Comparison of ENCODE assay signal across 10 cellular contexts in the genomic region with DNA sequence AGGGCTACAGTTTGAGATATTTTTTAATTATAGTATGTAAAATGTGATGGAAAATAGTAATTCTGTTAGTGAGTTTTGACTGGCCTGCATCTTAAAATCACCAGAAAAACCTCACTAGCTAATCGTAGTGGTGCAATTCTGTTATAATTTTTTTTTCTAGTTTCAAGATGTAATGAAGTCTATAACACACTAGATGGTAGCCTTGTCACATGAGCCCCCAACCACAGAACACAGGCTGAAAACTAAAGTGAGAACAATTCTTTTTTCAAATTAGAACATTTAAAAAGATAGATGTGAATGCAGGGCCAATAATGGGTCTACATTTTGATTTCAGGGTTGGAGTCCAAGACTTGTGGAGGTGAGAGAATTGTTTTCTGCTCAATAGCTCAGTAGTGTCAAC.
A peak's percentile ranks its signal among the peaks of the same experiment; 100 is the strongest.
DNase-seq lines count a peak whose midpoint lies in the region; ATAC-seq, FAIRE-seq and TF ChIP-seq lines count a peak whose summit lies in the region.
"Had no signal": no experiment of that assay in that cellular context is flagged by ENCODE, and none has a peak within 500 bp of the region (broad histone marks: within the 10 kb centered on the region; RNA-seq: fewer than 3 reads in every experiment).

No MANE protein-coding gene starts in this region.

- no peak overlapping the region for H2BK120ac ChIP-seq in H1 (replicated peaks; ENCODE audit: low read depth, low read length)

- no peak overlapping the region for H4K5ac ChIP-seq in H1 (ENCODE audit: insufficient read length, low read depth, low read length)

- DNase-seq in NCI-H345 (lab: John Stamatoyannopoulos, UW) (peak; percentile 4), NCI-H345 treated with DMSO at 0.1 percent for 48 hours (lab: John Stamatoyannopoulos, UW; ENCODE audit: unreplicated experiment) (no peak), NCI-H2171 (lab: John Stamatoyannopoulos, UW) (peak; percentile 4), H1 (ENCODE audit: low read depth in 1 of 2, low spot score in 2 of 2) (no peak), gastrocnemius medialis (no peak)

- H3K4ac ChIP-seq in H1 (replicated peaks; ENCODE audit: insufficient read length, low read depth, low read length): no peak overlapping the region

- FAIRE-seq in H1 (lab: Jason Lieb, UNC): no peak
- FAIRE-seq: endothelial cell of umbilical vein had no signal

- CTCF ChIA-PET in H1 (lab: Charles Lee; ENCODE audit: partially characterized antibody): interaction anchor here (0.6 to 4.4 kb wide), 31 partner anchors 8 to 813 kb away, joined by 3 to 31 read pairs (median 4); no protein-coding TSS in a partner anchor

- H3K4me3 ChIP-seq in H1 (ENCODE audit: extremely low read depth in 1 of 4, insufficient read depth in 2 of 4, low read depth in 3 of 4, low read length in 4 of 4): no peak overlapping the region
- no peak overlapping the region for H3K4me3 ChIP-seq in gastrocnemius medialis
- H3K4me3 ChIP-seq: SJSA1 had no signal

- H3K9me3 ChIP-seq in H1 (ENCODE audit: insufficient read depth in 2 of 2, low read depth in 1 of 2, low read length in 1 of 2) (peaks cover 8 to 10% of the 10 kb centered on the region in 2 experiments; a peak in 3 of 4 replicates), gastrocnemius medialis (no peaks in the 10 kb centered on the region)
- H3K9me3 ChIP-seq: SJSA1 had no signal

- intact Hi-C loops in gastrocnemius medialis (cut with DNase I; ENCODE audit: low total_unique reads): no loop called here

- WGBS in H1 (ENCODE audit: extremely low coverage in 1 of 2, insufficient coverage in 1 of 2, insufficient read length in 1 of 2, insufficient replicate concordance in 2 of 2, low coverage in 1 of 2, low lambda C conversion rate in 2 of 2, missing lambda C conversion rate in 1 of 2), 2 experiments: 79% methylated on average over 1 of the region's 1 CpG; no CpG with 5 or more reads in 1 of the 2 experiments

- no peak for TF ChIP-seq EP300 in H1 (IDR thresholded peaks at IDR 0.05; ENCODE audit: borderline replicate concordance in 1 of 2, low read depth in 2 of 2, low read length in 2 of 2)

- H3K27ac ChIP-seq in H1 (ENCODE audit: low read depth, low read length): no peak overlapping the region
- no peak overlapping the region for H3K27ac ChIP-seq in gastrocnemius medialis
- H3K27ac ChIP-seq: SJSA1 had no signal

- H3K14ac ChIP-seq in H1 (ENCODE audit: insufficient read length): no peak overlapping the region

- in situ Hi-C loops in gastrocnemius medialis (cut with MboI; ENCODE audit: low sequenced_read_pairs in 4 of 4): loop anchor here in 1 of 4 donors (25.0 kb wide), 1 partner anchor 797 kb away; no protein-coding TSS in a partner anchor

- no peaks in the 10 kb centered on the region for H3K79me1 ChIP-seq in H1 (ENCODE audit: low read depth, low read length)

- H3K9ac ChIP-seq in H1 (replicated peaks in 1 of 4; ENCODE audit: extremely low read depth in 1 of 4, low read depth in 3 of 4, low read length in 3 of 4): no peak overlapping the region

- H3K4me1 ChIP-seq in H1 (replicated peaks in 1 of 4; ENCODE audit: control insufficient read depth in 3 of 4, insufficient read depth in 4 of 4, low read length in 3 of 4) (no peaks in the 10 kb centered on the region), gastrocnemius medialis (no peaks in the 10 kb centered on the region)
- H3K4me1 ChIP-seq: SJSA1 had no signal

- POLR2A ChIA-PET in H1 (lab: Charles Lee; ENCODE audit: partially characterized antibody): interaction anchor here (1.6 kb wide), 1 partner anchor 82 kb away, joined by 4 read pairs; no protein-coding TSS in a partner anchor

- no peak overlapping the region for H3K56ac ChIP-seq in H1 (replicated peaks; ENCODE audit: insufficient read length, low read depth, low read length)

- H2AFZ ChIP-seq in H1 (ENCODE audit: low read length): no peak overlapping the region

- no peak for TF ChIP-seq POLR2A in H1 (IDR thresholded peaks at IDR 0.05; ENCODE audit: control extremely low read depth in 1 of 2, low read depth in 2 of 2, low read length in 2 of 2)
- TF ChIP-seq POLR2A in gastrocnemius medialis (IDR thresholded peaks at IDR 0.05): no peak

- H4K20me1 ChIP-seq in H1 (replicated peaks in 1 of 2; ENCODE audit: control insufficient read depth in 1 of 2, insufficient read depth in 2 of 2, low read length in 2 of 2): no peaks in the 10 kb centered on the region

- no peak overlapping the region for H3K23ac ChIP-seq in H1 (ENCODE audit: insufficient read length)

- TF ChIP-seq RAD21 in H1 (IDR thresholded peaks at IDR 0.05 in 1 of 2, conservative IDR thresholded peaks at IDR 0.05 in 1 of 2; ENCODE audit: low read depth in 2 of 2, low read length in 2 of 2): peak; percentile 96

- no peaks in the 10 kb centered on the region for H3K23me2 ChIP-seq in H1 (ENCODE audit: low read depth, low read length)

- H2BK20ac ChIP-seq in H1 (ENCODE audit: low read length): no peak overlapping the region

- H2AK5ac ChIP-seq in H1 (ENCODE audit: low read depth, low read length): no peak overlapping the region

- no peak overlapping the region for H2BK12ac ChIP-seq in H1 (ENCODE audit: low read depth, low read length)

- H2BK5ac ChIP-seq in H1 (ENCODE audit: low read depth, low read length): no peak overlapping the region

- H4K91ac ChIP-seq in H1 (replicated peaks; ENCODE audit: insufficient read length, low read length): no peak overlapping the region

- H2BK15ac ChIP-seq in H1 (ENCODE audit: low read length): no peak overlapping the region

- no peak overlapping the region for H3K4me2 ChIP-seq in H1 (ENCODE audit: insufficient read depth in 1 of 2, low read depth in 2 of 2, low read length in 2 of 2)

- TF ChIP-seq CTCF in H1 (IDR thresholded peaks at IDR 0.05; ENCODE audit: control extremely low read depth in 1 of 3, insufficient read depth in 1 of 3, low read depth in 1 of 3, low read length in 3 of 3): peak in 2 of 3 experiments; percentile 47 to 57; a peak in 2 of 4 replicates
- TF ChIP-seq CTCF in gastrocnemius medialis (IDR thresholded peaks at IDR 0.05 in 4 of 5, conservative IDR thresholded peaks at IDR 0.05 in 1 of 5): peak in 3 of 5 experiments; percentile 4 to 16 (median 16)

- no peak overlapping the region for H4K8ac ChIP-seq in H1 (ENCODE audit: extremely low read depth, insufficient read depth, low read length)

- H3K27me3 ChIP-seq in H1 (replicated peaks in 1 of 4; ENCODE audit: control insufficient read depth in 3 of 4, extremely low read depth in 1 of 4, insufficient read depth in 3 of 4, low read length in 3 of 4): peaks cover 0 to 2% (median 0%) of the 10 kb centered on the region in 4 experiments; a peak in 1 of 7 replicates
- H3K27me3 ChIP-seq in gastrocnemius medialis: no peaks in the 10 kb centered on the region
- H3K27me3 ChIP-seq: SJSA1 had no signal

- ATAC-seq in gastrocnemius medialis (no peak), esophagus mucosa (no peak), HG03139 (IDR thresholded peaks at IDR 0.05; ENCODE audit: unreplicated experiment) (no peak), HG02870 (IDR thresholded peaks at IDR 0.05; ENCODE audit: unreplicated experiment) (no peak)

- no peak overlapping the region for H3K18ac ChIP-seq in H1 (ENCODE audit: extremely low read depth, low read length)

- H3K36me3 ChIP-seq in H1 (ENCODE audit: control insufficient read depth in 2 of 4, insufficient read depth in 4 of 4, low read length in 3 of 4) (peaks cover 0 to 4% (median 0%) of the 10 kb centered on the region in 4 experiments; a peak in 2 of 8 replicates), gastrocnemius medialis (no peaks in the 10 kb centered on the region)
- H3K36me3 ChIP-seq: SJSA1 had no signal

- no peaks in the 10 kb centered on the region for H3K79me2 ChIP-seq in H1 (ENCODE audit: control insufficient read depth in 1 of 2, insufficient read depth in 2 of 2, low read length in 2 of 2)

TF ChIP-seq in H1, 55 proteins besides CTCF, POLR2A, EP300 and RAD21 (continues in another document):
- TF ChIP-seq CTBP2 (IDR thresholded peaks at IDR 0.05; ENCODE audit: borderline replicate concordance, insufficient read depth, insufficient read length, low read length): no peak
- no peak for TF ChIP-seq CBX5 (IDR thresholded peaks at IDR 0.05; ENCODE audit: low read depth, low read length)
- TF ChIP-seq CHD2 (IDR thresholded peaks at IDR 0.05; ENCODE audit: low read length): no peak
- TF ChIP-seq KDM4A (IDR thresholded peaks at IDR 0.05; ENCODE audit: low read depth, low read length, severe bottlenecking): no peak
- TF ChIP-seq, protein P1, sequence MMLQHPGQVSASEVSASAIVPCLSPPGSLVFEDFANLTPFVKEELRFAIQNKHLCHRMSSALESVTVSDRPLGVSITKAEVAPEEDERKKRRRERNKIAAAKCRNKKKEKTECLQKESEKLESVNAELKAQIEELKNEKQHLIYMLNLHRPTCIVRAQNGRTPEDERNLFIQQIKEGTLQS (IDR thresholded peaks at IDR 0.05; ENCODE audit: insufficient read depth, low read depth, low read length): no peak
- no peak for TF ChIP-seq CBX8 (IDR thresholded peaks at IDR 0.05; ENCODE audit: borderline replicate concordance, low read depth, low read length)
- TF ChIP-seq TBP (IDR thresholded peaks at IDR 0.05; ENCODE audit: low read depth, low read length): no peak

Comparison
In these comparisons a context has a peak if more than half of its experiments do, and no peak if none do; other contexts are left out.
1. DNase-seq: peak in NCI-H345 (single experiment) and NCI-H2171 (single experiment); none in NCI-H345 treated with DMSO at 0.1 percent for 48 hours (single experiment), H1 (0 of 2) and gastrocnemius medialis (0 of 2).